24 cellular contexts compared by ENCODE assay signal in genomic region chr11:7525424-7525823, GRCh38. TPM values are rescaled to one million over a fixed set of nuclear protein-coding genes. Genes with fewer than 3 reads are reported as not detected.
"Had no signal": no experiment of that assay in that cellular context is flagged by ENCODE, and none has a peak within 500 bp of the region (broad histone marks: within the 10 kb centered on the region; RNA-seq: fewer than 3 reads in every experiment).

No MANE protein-coding gene starts in this region.

- DNase-seq: activated B cell treated with CpG ODN at 0.5 μM for 24 hours; activated CD8-positive, alpha-beta memory T cell treated with anti-CD3 and anti-CD28 coated beads for 24 hours; activated effector memory CD4-positive, alpha-beta T cell treated with Interleukin-2 at 50 U/mL for 16 hours; activated naive CD4-positive, alpha-beta T cell treated with Interleukin-2 at 50 U/mL for 16 hours; activated naive CD8-positive, alpha-beta T cell treated with anti-CD3 and anti-CD28 coated beads, Interleukin-2, amount 10 ng/mL, durations not matched to agents 7 days and 5 days; brain microvascular endothelial cell; head of caudate nucleus; left ventricle myocardium superior; posterior cingulate gyrus; stimulated activated CD4-positive, alpha-beta T cell treated with anti-CD3 and anti-CD28 coated beads, Interleukin-2, amount 100 ng/mL, for 48 hours; stimulated activated naive CD8-positive, alpha-beta T cell treated with anti-CD3 and anti-CD28 coated beads, Interleukin-15, amount 100 ng/mL, for 72 hours; substantia nigra; T-helper 2 cell; tibial artery; upper lobe of right lung had no signal

- H3K27ac ChIP-seq: brain microvascular endothelial cell, coronary artery, tibial artery, upper lobe of right lung had no signal

- H3K27me3 ChIP-seq: brain microvascular endothelial cell, gastroesophageal sphincter, tibial artery, upper lobe of right lung had no signal

- ATAC-seq: gastroesophageal sphincter; natural killer cell treated with Interleukin-12 subunit alpha and Interleukin-12 subunit beta and Interleukin-15 and Interleukin-18, amount 100 ng/mL, for 72 hours; right cardiac atrium; SK-N-SH treated with all-trans-retinoic acid at 6 μM for 48 hours; stimulated activated naive CD8-positive, alpha-beta T cell treated with anti-CD3 and anti-CD28 coated beads, Interleukin-15, amount 100 ng/mL, for 72 hours had no signal

- H3K4me3 Mint-ChIP-seq: natural killer cell treated with Interleukin-12 subunit alpha and Interleukin-12 subunit beta and Interleukin-15 and Interleukin-18, amount 100 ng/mL, for 72 hours; stimulated activated naive CD8-positive, alpha-beta T cell treated with anti-CD3 and anti-CD28 coated beads, Interleukin-15, amount 100 ng/mL, for 72 hours had no signal

- H3K9me3 ChIP-seq: gastroesophageal sphincter, tibial artery, upper lobe of right lung had no signal

- H3K36me3 ChIP-seq: brain microvascular endothelial cell, gastroesophageal sphincter, tibial artery, upper lobe of right lung had no signal

- H3K27me3 Mint-ChIP-seq: activated B cell treated with CpG ODN at 0.5 μM for 24 hours; memory B cell; natural killer cell treated with Interleukin-12 subunit alpha and Interleukin-12 subunit beta and Interleukin-15 and Interleukin-18, amount 100 ng/mL, for 72 hours; stimulated activated naive CD8-positive, alpha-beta T cell treated with anti-CD3 and anti-CD28 coated beads, Interleukin-15, amount 100 ng/mL, for 72 hours had no signal

- H3K27ac Mint-ChIP-seq: activated naive CD8-positive, alpha-beta T cell treated with anti-CD3 and anti-CD28 coated beads, Interleukin-2, amount 10 ng/mL, durations not matched to agents 7 days and 5 days; memory B cell; natural killer cell treated with Interleukin-12 subunit alpha and Interleukin-12 subunit beta and Interleukin-15 and Interleukin-18, amount 100 ng/mL, for 72 hours had no signal

- H3K9me3 Mint-ChIP-seq: activated B cell treated with CpG ODN at 0.5 μM for 24 hours; activated naive CD8-positive, alpha-beta T cell treated with anti-CD3 and anti-CD28 coated beads, Interleukin-2, amount 10 ng/mL, durations not matched to agents 7 days and 5 days; memory B cell; natural killer cell treated with Interleukin-12 subunit alpha and Interleukin-12 subunit beta and Interleukin-15 and Interleukin-18, amount 100 ng/mL, for 72 hours; stimulated activated naive CD8-positive, alpha-beta T cell treated with anti-CD3 and anti-CD28 coated beads, Interleukin-15, amount 100 ng/mL, for 72 hours had no signal

- H3K4me3 ChIP-seq: coronary artery, gastroesophageal sphincter, tibial artery, upper lobe of right lung had no signal

- H3K36me3 Mint-ChIP-seq: memory B cell; natural killer cell treated with Interleukin-12 subunit alpha and Interleukin-12 subunit beta and Interleukin-15 and Interleukin-18, amount 100 ng/mL, for 72 hours had no signal

RNA-seq across cellular contexts. Expression of gene OLFML1, which starts 40.1 kb away (rescaled TPM):
- total RNA-seq: activated B cell treated with CpG ODN at 0.5 μM for 24 hours; activated naive CD8-positive, alpha-beta T cell treated with anti-CD3 and anti-CD28 coated beads, Interleukin-2, amount 10 ng/mL, durations not matched to agents 7 days and 5 days; astrocyte; endothelial cell of umbilical vein; kidney epithelial cell; natural killer cell treated with Interleukin-12 subunit alpha and Interleukin-12 subunit beta and Interleukin-15 and Interleukin-18, amount 100 ng/mL, for 72 hours had no signal
- polyA plus RNA-seq: endothelial cell of umbilical vein had no signal
